31 cellular contexts compared by ENCODE assay signal in genomic region chr15:100885116-100885515, GRCh38. TPM values are rescaled to one million over a fixed set of nuclear protein-coding genes. Genes with fewer than 3 reads are reported as not detected.
"Had no signal": no experiment of that assay in that cellular context is flagged by ENCODE, and none has a peak within 500 bp of the region (broad histone marks: within the 10 kb centered on the region; RNA-seq: fewer than 3 reads in every experiment).

No MANE protein-coding gene starts in this region.

- H3K9me3 Mint-ChIP-seq: activated CD4-positive, alpha-beta memory T cell treated with anti-CD3 and anti-CD28 coated beads for 36 hours; activated naive CD4-positive, alpha-beta T cell treated with anti-CD3 and anti-CD28 coated beads for 36 hours; activated naive CD4-positive, alpha-beta T cell treated with anti-CD3 and anti-CD28 coated beads, Interleukin-2, amount 50 U/mL, for 24 hours; activated naive CD8-positive, alpha-beta T cell treated with anti-CD3 and anti-CD28 coated beads for 36 hours; activated naive CD8-positive, alpha-beta T cell treated with anti-CD3 and anti-CD28 coated beads, Interleukin-2, amount 50 U/mL, for 24 hours; activated T-helper 1 cell treated with anti-CD3 and anti-CD28 coated beads, Interleukin-12 subunit alpha, Interleukin-12 subunit beta, Interleukin-2, Interleukin-4 antibody, amounts not matched to agents 30 ng/mL and 10 ng/mL and 1 ng/mL, durations not matched to agents 14 hours and 24 hours and 36 hours; activated T-helper 2 cell treated with anti-CD3 and anti-CD28 coated beads, Interferon-gamma antibody, Interleukin-2, Interleukin-4, amounts not matched to agents 10 μg/mL and 5 μg/mL and 100 μg/mL, durations not matched to agents 14 hours and 24 hours and 36 hours; T-helper 2 cell treated with Interferon-gamma antibody and Interleukin-4, amounts not matched to agents 5 μg/mL and 100 μg/mL, for 36 hours; WTC11 had no signal

- H3K4me3 ChIP-seq: adrenal gland, body of pancreas had no signal

- DNase-seq: activated CD4-positive, alpha-beta memory T cell treated with anti-CD3 and anti-CD28 coated beads for 36 hours; activated CD4-positive, alpha-beta T cell treated with anti-CD3 and anti-CD28 coated beads for 1 hour; activated CD4-positive, alpha-beta T cell treated with anti-CD3 and anti-CD28 coated beads for 48 hours; activated CD8-positive, alpha-beta memory T cell treated with anti-CD3 and anti-CD28 coated beads, Interleukin-2, amount 10 ng/mL, durations not matched to agents 7 days and 5 days; activated CD8-positive, alpha-beta memory T cell treated with anti-CD3 and anti-CD28 coated beads, Interleukin-2, amount 50 U/mL, for 4 hours; activated CD8-positive, alpha-beta T cell treated with anti-CD3 and anti-CD28 coated beads, Interleukin-2, amount 10 ng/mL, durations not matched to agents 7 days and 5 days; activated effector memory CD4-positive, alpha-beta T cell treated with anti-CD3 and anti-CD28 coated beads, Interleukin-2, amount 50 U/mL, for 16 hours; activated naive CD4-positive, alpha-beta T cell treated with anti-CD3 and anti-CD28 coated beads for 36 hours; activated naive CD8-positive, alpha-beta T cell treated with anti-CD3 and anti-CD28 coated beads for 36 hours; activated naive CD8-positive, alpha-beta T cell treated with anti-CD3 and anti-CD28 coated beads, Interleukin-2, amount 50 U/mL, for 24 hours; activated T-cell treated with anti-CD3 and anti-CD28 coated beads, Interleukin-2, amount 50 U/mL, for 1 hour; activated T-cell treated with anti-CD3 and anti-CD28 coated beads, Interleukin-2, amount 50 U/mL, for 48 hours; adrenal gland; amygdala; aorta; body of pancreas; caudate nucleus; cortex of kidney; effector CD8-positive, alpha-beta T cell; foreskin fibroblast; head of caudate nucleus; T-helper 1 cell; T-helper 17 cell; T1000 had no signal

- H3K27ac Mint-ChIP-seq: activated CD4-positive, alpha-beta memory T cell treated with anti-CD3 and anti-CD28 coated beads for 36 hours; activated CD8-positive, alpha-beta memory T cell treated with anti-CD3 and anti-CD28 coated beads, Interleukin-2, amount 10 ng/mL, durations not matched to agents 7 days and 5 days; activated CD8-positive, alpha-beta T cell treated with anti-CD3 and anti-CD28 coated beads, Interleukin-2, amount 10 ng/mL, durations not matched to agents 7 days and 5 days; activated naive CD4-positive, alpha-beta T cell treated with anti-CD3 and anti-CD28 coated beads for 36 hours; activated naive CD4-positive, alpha-beta T cell treated with anti-CD3 and anti-CD28 coated beads, Interleukin-2, amount 50 U/mL, for 24 hours; activated naive CD8-positive, alpha-beta T cell treated with anti-CD3 and anti-CD28 coated beads for 36 hours; activated naive CD8-positive, alpha-beta T cell treated with anti-CD3 and anti-CD28 coated beads, Interleukin-2, amount 50 U/mL, for 24 hours; activated T-helper 1 cell treated with anti-CD3 and anti-CD28 coated beads, Interleukin-12 subunit alpha, Interleukin-12 subunit beta, Interleukin-2, Interleukin-4 antibody, amounts not matched to agents 30 ng/mL and 10 ng/mL and 1 ng/mL, durations not matched to agents 14 hours and 24 hours and 36 hours; activated T-helper 2 cell treated with anti-CD3 and anti-CD28 coated beads, Interferon-gamma antibody, Interleukin-2, Interleukin-4, amounts not matched to agents 10 μg/mL and 5 μg/mL and 100 μg/mL, durations not matched to agents 14 hours and 24 hours and 36 hours; T-helper 17 cell; T-helper 2 cell treated with Interferon-gamma antibody and Interleukin-4, amounts not matched to agents 5 μg/mL and 100 μg/mL, for 36 hours; WTC11 had no signal

- H3K4me3 Mint-ChIP-seq: activated CD4-positive, alpha-beta memory T cell treated with anti-CD3 and anti-CD28 coated beads for 36 hours; activated CD8-positive, alpha-beta memory T cell treated with anti-CD3 and anti-CD28 coated beads, Interleukin-2, amount 10 ng/mL, durations not matched to agents 7 days and 5 days; activated CD8-positive, alpha-beta T cell treated with anti-CD3 and anti-CD28 coated beads, Interleukin-2, amount 10 ng/mL, durations not matched to agents 7 days and 5 days; activated naive CD4-positive, alpha-beta T cell treated with anti-CD3 and anti-CD28 coated beads for 36 hours; activated naive CD4-positive, alpha-beta T cell treated with anti-CD3 and anti-CD28 coated beads, Interleukin-2, amount 50 U/mL, for 24 hours; activated naive CD8-positive, alpha-beta T cell treated with anti-CD3 and anti-CD28 coated beads for 36 hours; activated naive CD8-positive, alpha-beta T cell treated with anti-CD3 and anti-CD28 coated beads, Interleukin-2, amount 50 U/mL, for 24 hours; activated T-helper 1 cell treated with anti-CD3 and anti-CD28 coated beads, Interleukin-12 subunit alpha, Interleukin-12 subunit beta, Interleukin-2, Interleukin-4 antibody, amounts not matched to agents 30 ng/mL and 10 ng/mL and 1 ng/mL, durations not matched to agents 14 hours and 24 hours and 36 hours; T-helper 17 cell; T-helper 2 cell treated with Interferon-gamma antibody and Interleukin-4, amounts not matched to agents 5 μg/mL and 100 μg/mL, for 36 hours; WTC11 had no signal

- H3K36me3 ChIP-seq: adrenal gland had no signal

- H3K36me3 Mint-ChIP-seq: activated CD4-positive, alpha-beta memory T cell treated with anti-CD3 and anti-CD28 coated beads for 36 hours; activated CD8-positive, alpha-beta memory T cell treated with anti-CD3 and anti-CD28 coated beads, Interleukin-2, amount 10 ng/mL, durations not matched to agents 7 days and 5 days; activated naive CD4-positive, alpha-beta T cell treated with anti-CD3 and anti-CD28 coated beads, Interleukin-2, amount 50 U/mL, for 24 hours; activated naive CD8-positive, alpha-beta T cell treated with anti-CD3 and anti-CD28 coated beads for 36 hours; WTC11 had no signal

- H3K27me3 ChIP-seq: body of pancreas had no signal

- ATAC-seq: activated CD8-positive, alpha-beta memory T cell treated with anti-CD3 and anti-CD28 coated beads, Interleukin-2, amount 10 ng/mL, durations not matched to agents 7 days and 5 days; activated CD8-positive, alpha-beta T cell treated with anti-CD3 and anti-CD28 coated beads, Interleukin-2, amount 10 ng/mL, durations not matched to agents 7 days and 5 days; activated naive CD8-positive, alpha-beta T cell treated with anti-CD3 and anti-CD28 coated beads, Interleukin-2, amount 50 U/mL, for 24 hours; body of pancreas; esophagus mucosa; T-helper 17 cell; WTC11 had no signal

- H3K27ac ChIP-seq: adrenal gland, body of pancreas had no signal

RNA-seq across cellular contexts. Expression of gene ALDH1A3, which starts 5.5 kb away (rescaled TPM):
- total RNA-seq: activated CD4-positive, alpha-beta memory T cell treated with anti-CD3 and anti-CD28 coated beads for 36 hours; activated CD8-positive, alpha-beta memory T cell treated with anti-CD3 and anti-CD28 coated beads for 36 hours; activated CD8-positive, alpha-beta memory T cell treated with anti-CD3 and anti-CD28 coated beads, Interleukin-2, amount 10 ng/mL, durations not matched to agents 7 days and 5 days; activated CD8-positive, alpha-beta T cell treated with anti-CD3 and anti-CD28 coated beads, Interleukin-2, amount 10 ng/mL, durations not matched to agents 7 days and 5 days; activated naive CD4-positive, alpha-beta T cell treated with anti-CD3 and anti-CD28 coated beads for 36 hours; activated naive CD8-positive, alpha-beta T cell treated with anti-CD3 and anti-CD28 coated beads for 36 hours; activated T-helper 1 cell treated with anti-CD3 and anti-CD28 coated beads, Interleukin-12 subunit alpha, Interleukin-12 subunit beta, Interleukin-2, Interleukin-4 antibody, amounts not matched to agents 30 ng/mL and 10 ng/mL and 1 ng/mL, durations not matched to agents 14 hours and 24 hours and 36 hours; activated T-helper 2 cell treated with anti-CD3 and anti-CD28 coated beads, Interferon-gamma antibody, Interleukin-2, Interleukin-4, amounts not matched to agents 10 μg/mL and 5 μg/mL and 100 μg/mL, durations not matched to agents 14 hours and 24 hours and 36 hours; T-helper 17 cell had no signal
